8 cellular contexts compared by ENCODE assay signal in the genomic region with DNA sequence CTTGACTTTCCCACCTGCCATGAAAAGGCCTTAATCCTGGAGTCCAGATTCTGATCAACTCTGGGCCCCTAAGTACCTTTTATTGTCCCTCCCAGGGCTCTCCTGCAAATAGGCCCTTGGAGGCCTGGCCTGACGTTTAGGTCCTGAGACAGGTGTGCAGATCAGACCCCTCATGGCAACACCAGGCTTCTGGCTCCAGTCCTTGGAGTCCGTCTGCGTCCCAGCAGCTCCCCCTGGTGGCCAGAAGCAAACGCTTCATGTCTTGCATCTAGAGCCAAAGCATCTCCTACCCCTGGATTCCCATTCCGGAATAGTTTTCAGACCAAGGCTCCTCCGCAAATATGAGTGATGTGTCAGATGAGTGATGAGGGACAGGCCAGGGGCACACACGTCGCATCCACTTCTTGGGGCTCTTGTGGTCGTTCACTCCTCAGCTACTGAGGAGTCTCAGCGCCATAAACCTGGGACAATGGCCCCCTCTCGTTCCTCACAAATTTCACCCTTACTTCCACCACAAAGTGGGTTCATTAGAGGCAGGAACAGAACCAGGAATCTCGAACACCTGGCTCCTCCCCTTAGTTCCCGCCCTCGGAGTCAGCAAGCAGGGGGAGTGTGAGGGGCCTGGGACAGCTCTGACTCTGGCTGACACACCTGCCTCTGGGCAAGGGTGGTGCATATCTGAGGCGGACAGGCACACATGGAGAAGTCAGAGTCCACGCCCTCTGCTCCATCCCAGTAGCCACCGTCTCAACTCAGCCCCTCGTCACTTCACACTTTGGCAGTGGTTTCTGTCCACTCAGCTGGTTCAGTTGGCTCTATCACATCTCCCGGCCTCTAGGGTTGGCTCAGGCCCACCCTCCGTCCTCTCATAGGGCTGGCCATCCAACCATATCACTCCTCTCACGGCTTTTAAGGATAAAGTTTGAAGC.
DNase-seq lines count a peak whose midpoint lies in the region; ATAC-seq and TF ChIP-seq lines count a peak whose summit lies in the region.

No MANE protein-coding gene starts in this region.

- H3K4me1 ChIP-seq in GM23338 (ENCODE audit: insufficient read depth) (peaks cover 24% of the 10 kb centered on the region), right atrium auricular region (no peaks in the 10 kb centered on the region)

- DNase-seq in AG09319 (ENCODE audit: extremely low read depth, low read depth) (peak; percentile 42), GM23338 (ENCODE audit: low spot score) (peak; percentile 95), NCI-H187 (lab: John Stamatoyannopoulos, UW) (peak; percentile 59 to 93), T-helper 22 cell (ENCODE audit: low read depth) (peak; percentile 40), anterior cingulate cortex (lab: John Stamatoyannopoulos, UW) (peak in 55 of 58 donors; percentile 18 to 90 (median 55)), right atrium auricular region (ENCODE audit: low spot score) (peak; percentile 74), retinal pigment epithelial cell (ENCODE audit: low read depth) (peak; percentile 17)

- no peaks in the 10 kb centered on the region for H3K27me3 ChIP-seq in GM23338 (ENCODE audit: insufficient read depth)
- no peaks in the 10 kb centered on the region for H3K27me3 ChIP-seq in right atrium auricular region

- H3K36me3 ChIP-seq in GM23338 (ENCODE audit: insufficient read depth), result no peaks in the 10 kb centered on the region
- no peaks in the 10 kb centered on the region for H3K36me3 ChIP-seq in right atrium auricular region

- no peaks in the 10 kb centered on the region for H3K9me2 ChIP-seq in GM23338 (ENCODE audit: insufficient read depth)

- H3K4me2 ChIP-seq in GM23338, result no peak overlapping the region

- no peaks in the 10 kb centered on the region for H3K9me3 ChIP-seq in right atrium auricular region

- H3K27ac Mint-ChIP-seq in GM23338, result no peak overlapping the region

- peaks cover 5% of the 10 kb centered on the region for H3K27me3 Mint-ChIP-seq in GM23338 (ENCODE audit: insufficient read depth, low read depth, poor library complexity)

- TF ChIP-seq CTCF in AG09319 (IDR thresholded peaks at IDR 0.05; ENCODE audit: low read depth, low read length) (peak; percentile 99), GM23338 (conservative IDR thresholded peaks at IDR 0.05; ENCODE audit: low read depth in 2 of 2) (peak; percentile 91 to 98), right atrium auricular region (IDR thresholded peaks at IDR 0.05) (peak; percentile 77 to 98), retinal pigment epithelial cell (conservative IDR thresholded peaks at IDR 0.05; ENCODE audit: low read depth, low read length) (peak; percentile 95)

- H4K20me1 ChIP-seq in GM23338 (replicated peaks; ENCODE audit: insufficient read depth), result no peaks in the 10 kb centered on the region

- ATAC-seq in GM23338, result peak; percentile 86
- ATAC-seq in HG03520 (IDR thresholded peaks at IDR 0.05; ENCODE audit: unreplicated experiment), result no peak

- H3K79me2 ChIP-seq in GM23338 (replicated peaks; ENCODE audit: insufficient read depth), result no peaks in the 10 kb centered on the region

- H3K9me3 Mint-ChIP-seq in GM23338, result no peaks in the 10 kb centered on the region

- H3K27ac ChIP-seq in GM23338 (ENCODE audit: low read depth), result no peak overlapping the region
- no peak overlapping the region for H3K27ac ChIP-seq in right atrium auricular region

- no peak overlapping the region for H2AFZ ChIP-seq in GM23338

- peaks cover 33% of the 10 kb centered on the region for H3K4me1 Mint-ChIP-seq in GM23338

- no peaks in the 10 kb centered on the region for H3K36me3 Mint-ChIP-seq in GM23338 (ENCODE audit: low read depth)

- no peak overlapping the region for H3K4me3 ChIP-seq in GM23338
- no peak overlapping the region for H3K4me3 ChIP-seq in right atrium auricular region
- H3K4me3 ChIP-seq in retinal pigment epithelial cell (ENCODE audit: low read length), result no peak overlapping the region

- no peak overlapping the region for H3K4me3 Mint-ChIP-seq in GM23338

- no peaks in the 10 kb centered on the region for H3F3A ChIP-seq in GM23338 (replicated peaks; ENCODE audit: low read depth)

TF ChIP-seq in GM23338, 12 proteins besides CTCF, POLR2A, EP300 and RAD21:
- no peak for TF ChIP-seq NANOG (IDR thresholded peaks at IDR 0.05; ENCODE audit: borderline replicate concordance)
- no peak for TF ChIP-seq STAT1 (IDR thresholded peaks at IDR 0.05; ENCODE audit: unreplicated experiment)
- TF ChIP-seq ZNF331 (CRISPR knock-in tag; IDR thresholded peaks at IDR 0.05; ENCODE audit: low read depth), result no peak
- TF ChIP-seq POLR2AphosphoS5 (IDR thresholded peaks at IDR 0.05; ENCODE audit: low read depth), result no peak

Comparison
In these comparisons a context has a peak if more than half of its experiments do, and no peak if none do; other contexts are left out.
1. DNase-seq: peak in every context shown above with its lines; median percentile 95 in GM23338; 76 in NCI-H187; 74 in right atrium auricular region; 55 in anterior cingulate cortex; 42 in AG09319; 40 in T-helper 22 cell; 17 in retinal pigment epithelial cell.